8 cellular contexts compared by ENCODE assay signal in the genomic region with DNA sequence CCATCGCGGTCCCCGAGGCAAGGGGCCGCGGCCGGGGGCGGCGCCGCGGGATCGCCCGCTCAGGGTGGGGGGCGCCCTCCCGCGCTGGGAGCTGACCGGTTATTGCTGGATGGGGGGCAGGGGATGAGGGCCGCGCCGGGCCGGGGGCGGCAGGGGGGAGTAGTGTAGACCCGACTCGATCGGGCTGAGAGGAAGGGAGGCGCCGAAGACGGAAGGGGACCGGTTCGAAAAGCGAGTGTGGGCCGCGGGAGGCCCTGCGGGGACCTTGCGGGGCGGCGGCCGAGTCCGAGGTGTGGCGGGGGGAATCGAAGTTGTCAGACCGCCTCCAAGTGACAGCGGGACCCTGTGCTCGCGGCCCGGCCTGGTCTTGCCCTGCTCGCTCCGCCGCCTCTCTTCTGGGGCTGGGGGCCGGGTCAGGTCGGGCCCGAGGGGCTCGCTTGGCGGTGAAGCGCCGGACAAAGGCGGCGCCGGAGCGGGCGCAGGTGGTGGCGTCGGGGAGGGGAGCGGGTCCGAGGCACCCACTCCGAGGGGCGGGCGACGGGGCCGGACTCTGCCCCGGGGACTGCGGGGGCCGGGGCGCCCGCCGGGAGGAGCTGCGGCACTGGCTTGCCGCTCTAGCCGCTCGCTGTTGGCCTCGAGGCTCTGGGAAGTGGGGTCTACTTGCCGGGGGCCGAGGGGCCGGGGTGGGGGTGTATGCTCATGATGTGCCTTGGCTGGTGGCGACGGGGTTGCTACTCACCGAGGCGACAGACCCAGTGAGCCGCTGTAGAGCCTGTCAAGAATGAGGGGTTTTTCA. TPM values are rescaled to one million over a fixed set of nuclear protein-coding genes. Genes with fewer than 3 reads are reported as not detected.
A peak's percentile ranks its signal among the peaks of the same experiment; 100 is the strongest.
DNase-seq lines count a peak whose midpoint lies in the region; ATAC-seq and TF ChIP-seq lines count a peak whose summit lies in the region.

No MANE protein-coding gene starts in this region.

- no peak overlapping the region for H3K27ac ChIP-seq in brain microvascular endothelial cell
- H3K27ac ChIP-seq in lung (ENCODE audit: low read depth in 1 of 2, low read length in 1 of 2): peak overlapping the region in 1 of 2 donors; percentile 18
- peak overlapping the region; percentile 14 to 91 (median 58) for H3K27ac ChIP-seq in transverse colon

- peak overlapping the region; percentile 79 for H3K9ac ChIP-seq in NT2/D1 (ENCODE audit: insufficient read length, low read depth)

- TF ChIP-seq EP300 in transverse colon (IDR thresholded peaks at IDR 0.05; ENCODE audit: low read depth): no peak

- DNase-seq in NCI-H1417 (lab: John Stamatoyannopoulos, UW): peak in 2 of 3 experiments; percentile 41 to 45
- no peak for DNase-seq in NCI-H1417 treated with DMSO at 0.1 percent for 48 hours (lab: John Stamatoyannopoulos, UW)
- no peak for DNase-seq in NT2/D1 (ENCODE audit: low read depth, low spot score)
- DNase-seq in brain microvascular endothelial cell: no peak
- no peak for DNase-seq in lung (ENCODE audit: low spot score)
- peak; percentile 30 for DNase-seq in transverse colon
- DNase-seq in foreskin melanocyte: no peak

- no peak for ATAC-seq in lung (ENCODE audit: insufficient read depth, low FRiP score)
- ATAC-seq in HG03108 (IDR thresholded peaks at IDR 0.05; ENCODE audit: unreplicated experiment): no peak

- H3K9me3 ChIP-seq in NT2/D1 (ENCODE audit: insufficient read depth, low read length) (no peaks in the 10 kb centered on the region), lung (ENCODE audit: control insufficient read depth in 2 of 2, insufficient read depth in 1 of 2, low read length in 1 of 2) (no peaks in the 10 kb centered on the region), transverse colon (no peaks in the 10 kb centered on the region)

- in situ Hi-C loops in brain microvascular endothelial cell (cut with HindIII; ENCODE audit: low pct_ligation_motif_present, low sequenced_read_pairs) (no loop called here), transverse colon (cut with MboI; ENCODE audit: low pct_ligation_motif_present in 1 of 4, low pct_unique_long_range_greater_than_20kb in 1 of 4, low sequenced_read_pairs in 3 of 4) (no loop called here)

- TF ChIP-seq CTCF in brain microvascular endothelial cell (IDR thresholded peaks at IDR 0.05; ENCODE audit: low read depth, low read length, missing control alignments) (peak; percentile 8), lung (IDR thresholded peaks at IDR 0.05; ENCODE audit: control extremely low read depth, extremely low read depth) (no peak), transverse colon (IDR thresholded peaks at IDR 0.05) (peak in 1 of 5 experiments; percentile 20)

- H3K27me3 ChIP-seq in NT2/D1 (ENCODE audit: insufficient read depth, insufficient read length) (peaks cover 4% of the 10 kb centered on the region), brain microvascular endothelial cell (replicated peaks) (peaks cover 12% of the 10 kb centered on the region), lung (ENCODE audit: control insufficient read depth, insufficient read depth) (no peaks in the 10 kb centered on the region), transverse colon (peaks cover 10% of the 10 kb centered on the region)

- H3K4me1 ChIP-seq in NT2/D1 (ENCODE audit: insufficient read depth, insufficient read length): peaks cover 24% of the 10 kb centered on the region
- H3K4me1 ChIP-seq in lung (ENCODE audit: control insufficient read depth in 2 of 2, insufficient read depth in 2 of 2, low read length in 2 of 2): peaks cover 7 to 15% of the 10 kb centered on the region in 2 donors
- H3K4me1 ChIP-seq in transverse colon: peaks cover 26 to 60% (median 37%) of the 10 kb centered on the region in 4 donors

- peak overlapping the region; percentile 65 for H3K4me3 ChIP-seq in NT2/D1 (ENCODE audit: insufficient read length, low read depth)
- peak overlapping the region; percentile 61 for H3K4me3 ChIP-seq in brain microvascular endothelial cell (ENCODE audit: low read depth, low read length)
- H3K4me3 ChIP-seq in lung: peak overlapping the region; percentile 75
- H3K4me3 ChIP-seq in transverse colon: peak overlapping the region; percentile 61 to 95 (median 95)

- H3K36me3 ChIP-seq in NT2/D1 (ENCODE audit: insufficient read depth, insufficient read length, low read length) (peaks cover 18% of the 10 kb centered on the region), brain microvascular endothelial cell (replicated peaks) (no peaks in the 10 kb centered on the region), lung (ENCODE audit: control insufficient read depth in 2 of 2, insufficient read depth in 2 of 2, low read length in 2 of 2) (no peaks in the 10 kb centered on the region), transverse colon (no peaks in the 10 kb centered on the region)

- no peak for TF ChIP-seq POLR2A in transverse colon (IDR thresholded peaks at IDR 0.05)

- intact Hi-C loops in transverse colon (cut with DNase I; ENCODE audit: low total_unique reads): no loop called here

- WGBS in lung, 2 donors: 1% methylated on average over 63 to 88 of the region's 88 CpGs
- 0% methylated on average over 23 of the region's 88 CpGs; no CpG with 5 or more reads in 1 of the 2 donors for WGBS in transverse colon (ENCODE audit: low coverage in 1 of 2), 2 donors

RNA-seq across cellular contexts. Expression of a gene that starts 1.2 kb away (rescaled TPM):
- total RNA-seq in lung (10 to 100 TPM; 11.3 to 28.1 TPM), transverse colon (10 to 100 TPM in 3 of 4 donors, 1 to 10 TPM in 1; 9.0 to 35.5 (median 26.4) TPM)
- polyA plus RNA-seq in lung: 10 to 100 TPM; 12.8 to 14.5 TPM

RNA-seq across cellular contexts. Expression of a gene that starts 28.9 kb away (rescaled TPM):
- total RNA-seq in lung (10 to 100 TPM; 13.6 to 20.0 TPM), transverse colon (1 to 10 TPM in 3 of 4 donors, not detected in 1; 2.9 to 8.8 (median 4.1) TPM)
- polyA plus RNA-seq in lung: 10 to 100 TPM in 1 of 2 donors, 1 to 10 TPM in 1; 9.8 to 10.4 TPM

RNA-seq across cellular contexts. Expression of a gene that starts 36.3 kb away (rescaled TPM):
- total RNA-seq in lung (10 to 100 TPM; 51.0 to 87.8 TPM), transverse colon (100 to 1,000 TPM in 1 of 4 donors, 10 to 100 TPM in 3; 51.4 to 122 (median 58.7) TPM)
- 10 to 100 TPM; 41.4 to 47.6 TPM for polyA plus RNA-seq in lung

RNA-seq across cellular contexts. Expression of a gene that starts 59.4 kb away (rescaled TPM):
- 10 to 100 TPM; 14.8 to 16.6 TPM for total RNA-seq in lung
- 10 to 100 TPM in 1 of 2 donors, 1 to 10 TPM in 1; 7.5 to 13.2 TPM for polyA plus RNA-seq in lung
- total RNA-seq in transverse colon: 10 to 100 TPM in 1 of 4 donors, 1 to 10 TPM in 3; 7.5 to 80.4 (median 8.3) TPM

Comparison
In these comparisons a context has a peak if more than half of its experiments do, and no peak if none do; other contexts are left out.
1. DNase-seq: peak in NCI-H1417 (2 of 3) and transverse colon (single experiment); none in NCI-H1417 treated with DMSO at 0.1 percent for 48 hours (single experiment), NT2/D1 (single experiment), brain microvascular endothelial cell (single experiment), lung (single experiment) and foreskin melanocyte (single experiment).
2. Peak in every context shown above with its lines, with median percentiles within 50 percentile points of each other: H3K4me3 ChIP-seq.